In the genomic region with DNA sequence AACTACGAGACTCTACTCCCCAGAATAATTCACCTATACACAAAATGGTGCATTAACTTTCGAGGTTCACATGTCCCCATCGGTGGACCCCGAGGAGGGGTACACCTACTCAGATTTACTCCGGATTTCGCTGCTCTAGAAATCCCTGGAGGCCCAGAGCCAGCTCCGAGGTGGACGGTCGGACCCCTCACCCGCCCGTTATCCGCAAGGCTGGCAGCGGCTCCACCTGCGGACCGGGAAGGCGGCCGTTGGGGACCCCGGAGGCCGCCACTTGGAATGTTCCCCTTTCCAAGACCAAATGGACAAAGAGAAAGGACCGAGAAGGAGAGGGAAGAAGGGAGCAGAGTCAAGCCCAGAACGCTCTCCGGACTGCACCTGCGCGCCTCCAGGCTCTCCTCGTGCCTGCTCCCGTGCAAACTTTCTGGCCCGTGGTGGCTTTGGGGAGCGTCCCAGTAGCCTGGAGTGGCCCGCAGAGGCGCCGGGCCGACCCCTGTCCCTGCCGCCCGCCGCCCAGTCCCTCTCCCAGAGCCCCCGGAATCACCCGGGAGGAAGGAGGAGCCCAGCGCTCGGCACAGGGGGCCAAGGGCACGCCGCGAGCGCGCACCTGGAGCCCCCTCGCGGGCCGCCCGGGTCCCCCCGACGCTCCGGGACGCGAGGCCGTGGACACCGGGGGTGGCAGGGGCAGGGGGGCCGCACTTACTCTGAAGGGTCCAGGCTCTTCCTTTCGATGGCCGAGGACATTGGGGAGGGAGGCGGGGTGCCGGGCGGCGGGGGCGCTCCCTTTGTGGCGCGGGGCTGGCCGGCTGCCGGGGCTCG, we compare ENCODE assay signal across 2 cellular contexts.
TF ChIP-seq lines count a peak whose summit lies in the region.

No MANE protein-coding gene starts in this region.

TF ChIP-seq in GM23338, 12 proteins besides CTCF, POLR2A, EP300 and RAD21:
- TF ChIP-seq EZH2phosphoT487 (IDR thresholded peaks at IDR 0.05; ENCODE audit: unreplicated experiment) (no peak), EZH2 (IDR thresholded peaks at IDR 0.05; ENCODE audit: low read depth, unreplicated experiment) (peak; percentile 45)
TF ChIP-seq in GM23338: peak in this region for 1.

TF ChIP-seq in HepG2, 621 proteins besides CTCF, POLR2A, EP300 and RAD21:
- TF ChIP-seq, protein P1, sequence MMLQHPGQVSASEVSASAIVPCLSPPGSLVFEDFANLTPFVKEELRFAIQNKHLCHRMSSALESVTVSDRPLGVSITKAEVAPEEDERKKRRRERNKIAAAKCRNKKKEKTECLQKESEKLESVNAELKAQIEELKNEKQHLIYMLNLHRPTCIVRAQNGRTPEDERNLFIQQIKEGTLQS (CRISPR knock-in tag; IDR thresholded peaks at IDR 0.05) = no peak
- TF ChIP-seq ZNF296 (CRISPR knock-in tag; conservative IDR thresholded peaks at IDR 0.05) = no peak
- TF ChIP-seq EZH2 (conservative IDR thresholded peaks at IDR 0.05; ENCODE audit: low read depth, low read length) = 0 out of 2 replicates have a peak, but pooled peaks have one; percentile 73
- no peak for TF ChIP-seq RFX1 (IDR thresholded peaks at IDR 0.05)
- TF ChIP-seq, protein P2, sequence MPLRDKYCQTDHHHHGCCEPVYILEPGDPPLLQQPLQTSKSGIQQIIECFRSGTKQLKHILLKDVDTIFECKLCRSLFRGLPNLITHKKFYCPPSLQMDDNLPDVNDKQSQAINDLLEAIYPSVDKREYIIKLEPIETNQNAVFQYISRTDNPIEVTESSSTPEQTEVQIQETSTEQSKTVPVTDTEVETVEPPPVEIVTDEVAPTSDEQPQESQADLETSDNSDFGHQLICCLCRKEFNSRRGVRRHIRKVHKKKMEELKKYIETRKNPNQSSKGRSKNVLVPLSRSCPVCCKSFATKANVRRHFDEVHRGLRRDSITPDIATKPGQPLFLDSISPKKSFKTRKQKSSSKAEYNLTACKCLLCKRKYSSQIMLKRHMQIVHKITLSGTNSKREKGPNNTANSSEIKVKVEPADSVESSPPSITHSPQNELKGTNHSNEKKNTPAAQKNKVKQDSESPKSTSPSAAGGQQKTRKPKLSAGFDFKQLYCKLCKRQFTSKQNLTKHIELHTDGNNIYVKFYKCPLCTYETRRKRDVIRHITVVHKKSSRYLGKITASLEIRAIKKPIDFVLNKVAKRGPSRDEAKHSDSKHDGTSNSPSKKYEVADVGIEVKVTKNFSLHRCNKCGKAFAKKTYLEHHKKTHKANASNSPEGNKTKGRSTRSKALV (CRISPR knock-in tag; IDR thresholded peaks at IDR 0.05) = peak; percentile 9; the same call in 1 of the 2 replicates
- TF ChIP-seq U2AF1 (optimal IDR thresholded peaks at IDR 0.05; ENCODE audit: low read depth, low read length) = no peak
- no peak for TF ChIP-seq ZKSCAN8 (CRISPR knock-in tag; IDR thresholded peaks at IDR 0.05; ENCODE audit: borderline replicate concordance)
- no peak for TF ChIP-seq FLYWCH1 (CRISPR knock-in tag; IDR thresholded peaks at IDR 0.05)
- no peak for TF ChIP-seq TARDBP (CRISPR knock-in tag; IDR thresholded peaks at IDR 0.05)
- TF ChIP-seq ZNF207 (IDR thresholded peaks at IDR 0.05; ENCODE audit: borderline replicate concordance) = no peak
- TF ChIP-seq, protein P3, sequence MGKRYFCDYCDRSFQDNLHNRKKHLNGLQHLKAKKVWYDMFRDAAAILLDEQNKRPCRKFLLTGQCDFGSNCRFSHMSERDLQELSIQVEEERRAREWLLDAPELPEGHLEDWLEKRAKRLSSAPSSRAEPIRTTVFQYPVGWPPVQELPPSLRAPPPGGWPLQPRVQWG (CRISPR knock-in tag; IDR thresholded peaks at IDR 0.05; ENCODE audit: borderline replicate concordance, low read depth) = no peak
- no peak for TF ChIP-seq MYC (CRISPR knock-in tag; IDR thresholded peaks at IDR 0.05; ENCODE audit: borderline replicate concordance)
- TF ChIP-seq, protein P4, sequence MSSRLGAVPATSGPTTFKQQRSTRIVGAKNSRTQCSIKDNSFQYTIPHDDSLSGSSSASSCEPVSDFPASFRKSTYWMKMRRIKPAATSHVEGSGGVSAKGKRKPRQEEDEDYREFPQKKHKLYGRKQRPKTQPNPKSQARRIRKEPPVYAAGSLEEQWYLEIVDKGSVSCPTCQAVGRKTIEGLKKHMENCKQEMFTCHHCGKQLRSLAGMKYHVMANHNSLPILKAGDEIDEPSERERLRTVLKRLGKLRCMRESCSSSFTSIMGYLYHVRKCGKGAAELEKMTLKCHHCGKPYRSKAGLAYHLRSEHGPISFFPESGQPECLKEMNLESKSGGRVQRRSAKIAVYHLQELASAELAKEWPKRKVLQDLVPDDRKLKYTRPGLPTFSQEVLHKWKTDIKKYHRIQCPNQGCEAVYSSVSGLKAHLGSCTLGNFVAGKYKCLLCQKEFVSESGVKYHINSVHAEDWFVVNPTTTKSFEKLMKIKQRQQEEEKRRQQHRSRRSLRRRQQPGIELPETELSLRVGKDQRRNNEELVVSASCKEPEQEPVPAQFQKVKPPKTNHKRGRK (CRISPR knock-in tag; IDR thresholded peaks at IDR 0.05) = no peak
- no peak for TF ChIP-seq TAF15 (IDR thresholded peaks at IDR 0.05; ENCODE audit: low read depth, low read length, poor library complexity, severe bottlenecking)
- TF ChIP-seq ARHGAP35 (CRISPR knock-in tag; IDR thresholded peaks at IDR 0.05; ENCODE audit: borderline replicate concordance) = no peak
- no peak for TF ChIP-seq YEATS2 (CRISPR knock-in tag; IDR thresholded peaks at IDR 0.05; ENCODE audit: borderline replicate concordance)
- no peak for TF ChIP-seq RFX3 (CRISPR knock-in tag; IDR thresholded peaks at IDR 0.05)
